Comparison of ENCODE assay signal across 14 cellular contexts in genomic region chr17:67487506-67487905, GRCh38.
A peak's percentile ranks its signal among the peaks of the same experiment; 100 is the strongest.
DNase-seq lines count a peak whose midpoint lies in the region; ATAC-seq and TF ChIP-seq lines count a peak whose summit lies in the region.
"Had no signal": no experiment of that assay in that cellular context is flagged by ENCODE, and none has a peak within 500 bp of the region (broad histone marks: within the 10 kb centered on the region; RNA-seq: fewer than 3 reads in every experiment).

No MANE protein-coding gene starts in this region.

- H3K36me3 ChIP-seq in ascending aorta: no peaks in the 10 kb centered on the region

- H4K8ac ChIP-seq in H9 (replicated peaks; ENCODE audit: insufficient read length, low read depth, low read length): no peak overlapping the region

- H3K9me3 ChIP-seq in H9 (ENCODE audit: control insufficient read depth, low read depth, low read length) (no peaks in the 10 kb centered on the region), ascending aorta (no peaks in the 10 kb centered on the region)

- H3K9me3 Mint-ChIP-seq in H9 (no peaks in the 10 kb centered on the region), nephron progenitor cell (no peaks in the 10 kb centered on the region)

- H2AFZ ChIP-seq in H9 (ENCODE audit: low read length): no peak overlapping the region

- no peak overlapping the region for H4K91ac ChIP-seq in H9 (ENCODE audit: insufficient read length, low read depth, low read length)

- no peaks in the 10 kb centered on the region for H4K20me1 ChIP-seq in H9 (ENCODE audit: control insufficient read depth, insufficient read depth, insufficient read length)

- no peaks in the 10 kb centered on the region for H3K23me2 ChIP-seq in H9 (ENCODE audit: insufficient read length, low read depth, low read length, poor library complexity, severe bottlenecking)

- H2BK5ac ChIP-seq in H9 (ENCODE audit: insufficient read length, low read length): no peak overlapping the region

- no peak overlapping the region for H3K18ac ChIP-seq in H9 (ENCODE audit: insufficient read length, low read depth, low read length)

- H3K14ac ChIP-seq in H9 (ENCODE audit: insufficient read depth, low read length): no peak overlapping the region; the same call in 1 of the 2 replicates

- H2BK12ac ChIP-seq in H9 (ENCODE audit: insufficient read length, low read depth, low read length): no peak overlapping the region

- H3K4me3 Mint-ChIP-seq in H9 (no peak overlapping the region), nephron progenitor cell (no peak overlapping the region)

- no peaks in the 10 kb centered on the region for H3K27me3 ChIP-seq in H9 (ENCODE audit: insufficient read depth, low read length)
- H3K27me3 ChIP-seq in dorsolateral prefrontal cortex: no peaks in the 10 kb centered on the region
- no peaks in the 10 kb centered on the region for H3K27me3 ChIP-seq in ascending aorta

- H2BK120ac ChIP-seq in H9 (ENCODE audit: low read depth, low read length, poor library complexity, severe bottlenecking): no peak overlapping the region

- peaks cover 10% of the 10 kb centered on the region; the same call in 1 of the 2 replicates for H3K79me2 ChIP-seq in H9 (ENCODE audit: insufficient read depth, low read length)

- no peak overlapping the region for H3K9ac ChIP-seq in H9 (ENCODE audit: extremely low read depth, insufficient read length, low read length)

- no peak overlapping the region for H3K56ac ChIP-seq in H9 (ENCODE audit: insufficient read length, low read depth, low read length)

- TF ChIP-seq CTCF in H9 (conservative IDR thresholded peaks at IDR 0.05) (no peak), dorsolateral prefrontal cortex (IDR thresholded peaks at IDR 0.05 in 54 of 56, conservative IDR thresholded peaks at IDR 0.05 in 2 of 56; ENCODE audit: low read depth in 1 of 56, partially characterized antibody in 56 of 56) (no peak), nephron progenitor cell (IDR thresholded peaks at IDR 0.05) (no peak), ascending aorta (IDR thresholded peaks at IDR 0.05) (no peak)

- DNase-seq in ACHN (peak; percentile 35), H9 (peak; percentile 27), dorsolateral prefrontal cortex (no peak), nephron progenitor cell (no peak), ascending aorta (ENCODE audit: low spot score in 2 of 2) (no peak)
- DNase-seq in NK-92 treated with Interleukin-12 subunit alpha and Interleukin-12 subunit beta, amount 100 ng/mL, for 24 hours (lab: John Stamatoyannopoulos, UW): no peak
- DNase-seq in effector CD4-positive, alpha-beta T cell: no peak
- DNase-seq: activated CD4-positive, alpha-beta T cell treated with anti-CD3 and anti-CD28 coated beads for 48 hours; NCI-H2029; occipital lobe; stimulated activated CD4-positive, alpha-beta T cell treated with anti-CD3 and anti-CD28 coated beads, Interleukin-4, amount 100 ng/mL, for 4 hours had no signal

- no peak overlapping the region for H3T11ph ChIP-seq in H9 (ENCODE audit: low read length)

- no peak overlapping the region for H3K4me3 ChIP-seq in dorsolateral prefrontal cortex
- H3K4me3 ChIP-seq in ascending aorta: no peak overlapping the region

- intact Hi-C loops in dorsolateral prefrontal cortex (cut with DNase I): no loop called here
- intact Hi-C loops in ascending aorta (cut with DNase I): no loop called here

- no peak overlapping the region for H3K4ac ChIP-seq in H9 (ENCODE audit: low read depth, low read length)

- H3K4me1 ChIP-seq in H9 (ENCODE audit: insufficient read depth, low read length) (peaks cover 8% of the 10 kb centered on the region; the same call in 1 of the 2 replicates), ascending aorta (peaks cover 2 to 4% of the 10 kb centered on the region in 2 donors)

- no peaks in the 10 kb centered on the region for H3K79me1 ChIP-seq in H9 (ENCODE audit: insufficient read depth, low read depth, low read length, poor library complexity, severe bottlenecking)

- no peak overlapping the region for H4K5ac ChIP-seq in H9 (ENCODE audit: insufficient read length, low read depth, low read length)

- in situ Hi-C loops in ACHN (cut with HindIII; ENCODE audit: low pct_ligation_motif_present, low pct_unique_long_range_greater_than_20kb, low sequenced_read_pairs): no loop called here

- ATAC-seq in HG02571 (IDR thresholded peaks at IDR 0.05; ENCODE audit: unreplicated experiment): no peak
- ATAC-seq: esophagus mucosa, HCT116 had no signal

- peak overlapping the region; percentile 22 to 52 (median 44) for H3K27ac Mint-ChIP-seq in H9
- peak overlapping the region; percentile 50 for H3K27ac Mint-ChIP-seq in nephron progenitor cell

- H2AK5ac ChIP-seq in H9 (ENCODE audit: insufficient read length, low read length): no peak overlapping the region

- H2BK15ac ChIP-seq in H9 (ENCODE audit: low read depth, low read length): no peak overlapping the region

- H3K4me1 Mint-ChIP-seq in H9 (peaks cover 40% of the 10 kb centered on the region in 2 experiments), nephron progenitor cell (peaks cover 44% of the 10 kb centered on the region)

- H3K23ac ChIP-seq in H9 (ENCODE audit: insufficient read length, low read depth, low read length): no peak overlapping the region

- no peaks in the 10 kb centered on the region for H3K27me3 Mint-ChIP-seq in H9 (ENCODE audit: low read depth)
- peaks cover 3% of the 10 kb centered on the region for H3K27me3 Mint-ChIP-seq in nephron progenitor cell (ENCODE audit: low read depth, poor library complexity)

- H3K36me3 Mint-ChIP-seq in H9 (ENCODE audit: insufficient read depth in 1 of 3, low read depth in 3 of 3) (peaks cover 0 to 6% (median 1%) of the 10 kb centered on the region in 3 experiments; a peak in 2 of 7 replicates), nephron progenitor cell (ENCODE audit: low read depth) (no peaks in the 10 kb centered on the region)

- no CpG with 5 or more reads among the region's 7 CpGs for WGBS in H9 (ENCODE audit: extremely low coverage, insufficient read length, low lambda C conversion rate)

- no peak overlapping the region for H3K4me2 ChIP-seq in H9 (ENCODE audit: insufficient read depth, insufficient read length, low read length)

- H3K27ac ChIP-seq in H9 (ENCODE audit: insufficient read length, low read depth, low read length) (no peak overlapping the region), dorsolateral prefrontal cortex (peak overlapping the region in 54 of 59 donors; percentile 18 to 94 (median 77)), ascending aorta (no peak overlapping the region)

- no peak overlapping the region for H2BK20ac ChIP-seq in H9 (ENCODE audit: low read depth, low read length, poor library complexity, severe bottlenecking)

Comparison
In these comparisons a context has a peak if more than half of its experiments do, and no peak if none do; other contexts are left out.
1. DNase-seq: peak in ACHN (single experiment) and H9 (single experiment); none in dorsolateral prefrontal cortex (0 of 10), nephron progenitor cell (single experiment), NK-92 treated with Interleukin-12 subunit alpha and Interleukin-12 subunit beta, amount 100 ng/mL, for 24 hours (single experiment), effector CD4-positive, alpha-beta T cell (single experiment) and ascending aorta (0 of 2).
2. H3K27ac ChIP-seq: peak in dorsolateral prefrontal cortex (54 of 59); none in H9 (single experiment) and ascending aorta (0 of 2).